9 cellular contexts compared by ENCODE assay signal in the genomic region with DNA sequence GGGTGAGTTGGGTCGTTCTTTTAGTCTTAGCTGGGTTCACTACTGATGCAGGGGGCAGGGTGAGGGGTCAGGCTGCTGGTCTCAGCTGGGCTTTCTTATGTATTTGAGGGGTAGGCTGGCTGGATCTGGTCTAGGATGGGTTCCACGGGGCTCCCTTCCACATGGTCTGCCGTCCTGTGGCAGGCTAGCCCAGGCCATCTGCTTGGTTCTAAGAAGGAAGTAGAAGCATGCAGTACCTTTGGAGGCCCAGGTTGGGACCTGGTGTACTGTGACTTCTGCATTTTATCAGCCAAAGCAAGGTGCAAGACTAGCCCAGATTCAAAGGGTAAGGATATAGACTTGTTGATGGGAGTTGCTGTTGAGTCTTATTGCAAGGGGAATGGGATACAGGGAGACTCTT. TPM values are rescaled to one million over a fixed set of nuclear protein-coding genes. Genes with fewer than 3 reads are reported as not detected.
A peak's percentile ranks its signal among the peaks of the same experiment; 100 is the strongest.
DNase-seq lines count a peak whose midpoint lies in the region; ATAC-seq and TF ChIP-seq lines count a peak whose summit lies in the region.
"Had no signal": no experiment of that assay in that cellular context is flagged by ENCODE, and none has a peak within 500 bp of the region (broad histone marks: within the 10 kb centered on the region; RNA-seq: fewer than 3 reads in every experiment).

No MANE protein-coding gene starts in this region.

- H3K27ac ChIP-seq in CD4-positive, alpha-beta memory T cell (ENCODE audit: low read depth, low read length), result peak overlapping the region; percentile 41
- peak overlapping the region; percentile 34 for H3K27ac ChIP-seq in KOPT-K1 (ENCODE audit: low read depth, low read length, poor library complexity, severe bottlenecking)
- H3K27ac ChIP-seq in substantia nigra (ENCODE audit: low read depth, low read length, poor library complexity, severe bottlenecking), result no peak overlapping the region
- H3K27ac ChIP-seq in dorsolateral prefrontal cortex, result no peak overlapping the region
- H3K27ac ChIP-seq: KMS-11 had no signal

- peak overlapping the region; percentile 50 to 90 (median 84) for H3K4me3 Mint-ChIP-seq in CD4-positive, alpha-beta memory T cell

- DNase-seq in CD4-positive, alpha-beta memory T cell, result no peak
- DNase-seq in T-helper 9 cell (no peak), globus pallidus (ENCODE audit: low spot score) (no peak), substantia nigra (lab: John Stamatoyannopoulos, UW) (no peak), dorsolateral prefrontal cortex (no peak)

- intact Hi-C loops in CD4-positive, alpha-beta memory T cell (cut with micrococcal nuclease), result loop anchor here (5.0 to 10.0 kb wide), 2 partner anchors 36 to 456 kb away; no protein-coding TSS in a partner anchor
- intact Hi-C loops in dorsolateral prefrontal cortex (cut with DNase I), result no loop called here

- H3K9me3 Mint-ChIP-seq in CD4-positive, alpha-beta memory T cell, result peaks cover 0 to 6% (median 1%) of the 10 kb centered on the region in 8 donors

- peaks cover 65 to 81% (median 70%) of the 10 kb centered on the region in 4 donors for H3K4me1 Mint-ChIP-seq in CD4-positive, alpha-beta memory T cell

- H3K27ac Mint-ChIP-seq in CD4-positive, alpha-beta memory T cell, result peak overlapping the region; percentile 85 to 97 (median 90)

- H3K9me3 ChIP-seq in CD4-positive, alpha-beta memory T cell (ENCODE audit: control insufficient read depth in 1 of 2, low read length in 2 of 2), result no peaks in the 10 kb centered on the region
- no peaks in the 10 kb centered on the region for H3K9me3 ChIP-seq in KOPT-K1 (ENCODE audit: insufficient read depth, low read length, poor library complexity, severe bottlenecking)

- peaks cover 60% of the 10 kb centered on the region for H3K4me1 ChIP-seq in CD4-positive, alpha-beta memory T cell (ENCODE audit: insufficient read depth, low read length)

- TF ChIP-seq CTCF in dorsolateral prefrontal cortex (IDR thresholded peaks at IDR 0.05 in 54 of 56, conservative IDR thresholded peaks at IDR 0.05 in 2 of 56; ENCODE audit: low read depth in 1 of 56, partially characterized antibody in 56 of 56), result no peak

- POLR2A ChIA-PET in CD4-positive, alpha-beta memory T cell (lab: Charles Lee; ENCODE audit: partially characterized antibody), result interaction anchor here (1.1 to 11.5 kb wide), 11 partner anchors 14 to 99 kb away, joined by 3 to 95 read pairs (median 6); no protein-coding TSS in a partner anchor

- H3K4me3 ChIP-seq in CD4-positive, alpha-beta memory T cell (ENCODE audit: low read length in 2 of 2), result peak overlapping the region; percentile 12 to 13
- H3K4me3 ChIP-seq in dorsolateral prefrontal cortex, result no peak overlapping the region

- no peaks in the 10 kb centered on the region for H3K36me3 ChIP-seq in CD4-positive, alpha-beta memory T cell (ENCODE audit: insufficient read depth, low read length)
- no peaks in the 10 kb centered on the region for H3K36me3 ChIP-seq in KOPT-K1 (ENCODE audit: insufficient read depth, low read length)

- H3K27me3 ChIP-seq in CD4-positive, alpha-beta memory T cell (ENCODE audit: insufficient read depth, low read length), result no peaks in the 10 kb centered on the region
- no peaks in the 10 kb centered on the region for H3K27me3 ChIP-seq in dorsolateral prefrontal cortex

- H3K27me3 Mint-ChIP-seq in CD4-positive, alpha-beta memory T cell, result no peaks in the 10 kb centered on the region

- ATAC-seq in GM19035 (IDR thresholded peaks at IDR 0.05; ENCODE audit: unreplicated experiment) (peak; percentile 26), esophagus mucosa (peak; percentile 30)

- peaks cover 2 to 9% of the 10 kb centered on the region in 2 donors for H3K36me3 Mint-ChIP-seq in CD4-positive, alpha-beta memory T cell

- CTCF ChIA-PET in CD4-positive, alpha-beta memory T cell (lab: Charles Lee; ENCODE audit: partially characterized antibody), result interaction anchor here (1.1 to 8.4 kb wide), 13 partner anchors 10 to 193 kb away, joined by 3 to 116 read pairs (median 6); no protein-coding TSS in a partner anchor

RNA-seq across cellular contexts. Expression of a gene that starts 35.5 kb away (rescaled TPM):
- 10 to 100 TPM; 78.1 to 81.3 TPM for total RNA-seq in CD4-positive, alpha-beta memory T cell
- polyA plus RNA-seq in CD4-positive, alpha-beta memory T cell, result 10 to 100 TPM in 1 of 2 donors, 1 to 10 TPM in 1; 4.4 to 17.9 TPM
- 23.6 TPM for total RNA-seq in esophagus mucosa
- total RNA-seq in dorsolateral prefrontal cortex, result 10 to 100 TPM; 58.2 to 97.2 (median 74.5) TPM

Comparison
In these comparisons a context has a peak if more than half of its experiments do, and no peak if none do; other contexts are left out.
1. H3K27ac ChIP-seq: peak in CD4-positive, alpha-beta memory T cell (single experiment) and KOPT-K1 (single experiment); none in substantia nigra (single experiment) and dorsolateral prefrontal cortex (0 of 59).
2. H3K4me3 ChIP-seq: peak in CD4-positive, alpha-beta memory T cell (2 of 2); none in dorsolateral prefrontal cortex (0 of 59).